Comparison of ENCODE assay signal across 33 cellular contexts in the genomic region with DNA sequence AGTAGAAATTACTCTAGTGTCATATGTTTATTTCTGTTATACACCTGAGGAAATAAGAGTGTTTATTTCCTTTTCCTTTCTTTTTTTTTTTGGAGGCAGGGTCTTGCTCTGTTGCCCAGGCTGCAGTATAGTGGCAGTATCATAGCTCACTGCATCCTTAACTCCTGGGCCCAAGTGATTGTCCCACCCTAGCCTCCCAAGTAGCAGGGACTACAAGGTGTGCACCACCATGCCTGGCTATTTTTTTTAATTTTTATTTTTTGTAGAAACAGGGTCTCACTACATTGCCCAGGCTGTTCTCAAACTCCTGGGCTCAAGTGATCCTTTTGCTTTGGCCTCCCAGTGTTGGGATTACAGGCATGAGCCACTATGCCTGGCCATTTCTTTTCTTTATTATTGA. TPM values are rescaled to one million over a fixed set of nuclear protein-coding genes. Genes with fewer than 3 reads are reported as not detected.
DNase-seq lines count a peak whose midpoint lies in the region; ATAC-seq, FAIRE-seq and TF ChIP-seq lines count a peak whose summit lies in the region.
"Had no signal": no experiment of that assay in that cellular context is flagged by ENCODE, and none has a peak within 500 bp of the region (broad histone marks: within the 10 kb centered on the region; RNA-seq: fewer than 3 reads in every experiment).

No MANE protein-coding gene starts in this region.

- no peak for FAIRE-seq in HepG2 (lab: Jason Lieb, UNC)
- no peak for FAIRE-seq in K562 (lab: Jason Lieb, UNC)
- FAIRE-seq in GM12892 (lab: Jason Lieb, UNC): no peak
- FAIRE-seq: A549, D721Med had no signal

- H3K4me2 ChIP-seq in HepG2 (ENCODE audit: low read depth, low read length) (no peak overlapping the region), K562 (ENCODE audit: insufficient read depth, low read length) (no peak overlapping the region)
- H3K4me2 ChIP-seq: A549; BLaER1; BLaER1 treated with 17β-estradiol and CSF1 and Interleukin-3, amounts not matched to agents 10 nM and 100 nM had no signal

- H3K27me3 Mint-ChIP-seq in WTC11 (ENCODE audit: low read depth): no peaks in the 10 kb centered on the region
- H3K27me3 Mint-ChIP-seq: B cell; CD4-positive, CD25-positive, alpha-beta regulatory T cell had no signal

- H3K36me3 ChIP-seq in HepG2 (replicated peaks in 1 of 2; ENCODE audit: control insufficient read depth in 1 of 2, insufficient read depth in 2 of 2, low read length in 2 of 2) (no peaks in the 10 kb centered on the region; a peak in 1 of 5 replicates), right lobe of liver (no peaks in the 10 kb centered on the region), HEK293 (ENCODE audit: control insufficient read depth in 2 of 2, insufficient read depth in 1 of 2, low read length in 2 of 2) (no peaks in the 10 kb centered on the region), K562 (ENCODE audit: control insufficient read depth, insufficient read depth, low read length) (0 out of 3 replicates have a peak, but pooled peaks cover 4% of the 10 kb centered on the region)
- H3K36me3 ChIP-seq: BE2C; BLaER1; BLaER1 treated with 17β-estradiol and CSF1 and Interleukin-3, amounts not matched to agents 10 nM and 100 nM had no signal

- in situ Hi-C loops in HepG2 (cut with HindIII; ENCODE audit: extremely low pct_ligation_motif_present, low pct_unique_long_range_greater_than_20kb): loop anchor here (10.0 to 25.0 kb wide), 2 partner anchors 165 to 528 kb away; no protein-coding TSS in a partner anchor
- in situ Hi-C loops in K562 (cut with MboI): no loop called here

- TF ChIP-seq RAD21 in HepG2 (CRISPR knock-in tag; IDR thresholded peaks at IDR 0.05) (no peak), K562 (CRISPR knock-in tag; conservative IDR thresholded peaks at IDR 0.05 in 1 of 2, IDR thresholded peaks at IDR 0.05 in 1 of 2) (no peak)

- H3K4me1 ChIP-seq in HepG2 (ENCODE audit: insufficient read depth, low read length) (no peaks in the 10 kb centered on the region), right lobe of liver (peaks cover 0 to 3% (median 0%) of the 10 kb centered on the region in 4 donors), HEK293 (ENCODE audit: control insufficient read depth, insufficient read depth, low read length) (no peaks in the 10 kb centered on the region), K562 (replicated peaks in 1 of 2; ENCODE audit: control insufficient read depth in 2 of 2, insufficient read depth in 2 of 2, low read length in 2 of 2) (no peaks in the 10 kb centered on the region)
- H3K4me1 ChIP-seq: A549, BE2C, BLaER1 had no signal

- H3K9me1 ChIP-seq in K562 (ENCODE audit: control insufficient read depth, insufficient read depth, low read length): no peaks in the 10 kb centered on the region

- H4K20me1 ChIP-seq in HepG2 (ENCODE audit: insufficient read depth, low read length) (no peaks in the 10 kb centered on the region), K562 (replicated peaks; ENCODE audit: control insufficient read depth, insufficient read depth, low read length) (no peaks in the 10 kb centered on the region)

- no peak overlapping the region for H2AFZ ChIP-seq in HepG2 (ENCODE audit: low read length)
- H2AFZ ChIP-seq in K562 (ENCODE audit: low read depth, low read length): no peak overlapping the region

- CTCF ChIA-PET in HepG2 (lab: Yijun Ruan, JAX; ENCODE audit: low intra/inter-chr PET ratio, low total read pairs): no interaction called here
- CTCF ChIA-PET in HEK293 (lab: Yijun Ruan, JAX): interaction anchor here (0.6 to 1.2 kb wide), 7 partner anchors 10 to 215 kb away, joined by 3 to 5 read pairs (median 4); no protein-coding TSS in a partner anchor
- CTCF ChIA-PET in WTC11 (lab: Charles Lee): interaction anchor here (1.2 kb wide), 1 partner anchor 120 kb away, joined by 5 read pairs; no protein-coding TSS in a partner anchor
- CTCF ChIA-PET in K562 (lab: Yijun Ruan, JAX; ENCODE audit: low intra/inter-chr PET ratio): no interaction called here

- DNase-seq in HepG2 (ENCODE audit: low spot score) (no peak), right lobe of liver (no peak), WTC11 (ENCODE audit: low spot score) (no peak), K562 (ENCODE audit: extremely low read depth in 1 of 4, low spot score in 3 of 4) (no peak), NCI-H1694 treated with DMSO at 0.1 percent for 48 hours (lab: John Stamatoyannopoulos, UW) (no peak), GM12892 (ENCODE audit: insufficient read length) (no peak)
- DNase-seq: 8988T; ACHN; AML-193; BE2C; C1 segment of cervical spinal cord; CD4-positive, alpha-beta memory T cell; CD4-positive, alpha-beta T cell; CD4-positive, CD25-positive, alpha-beta regulatory T cell; CD8-positive, alpha-beta memory T cell; CD8-positive, alpha-beta T cell; COR-L47; DMS 273 treated with DMSO at 0.1 percent for 48 hours; DMS153; DMS53; DMS79; DMS79 treated with DMSO at 0.1 percent for 48 hours; DND-41 had no signal

- no peaks in the 10 kb centered on the region for H3K27me3 ChIP-seq in HepG2 (ENCODE audit: control insufficient read depth in 1 of 2, insufficient read depth in 2 of 2, low read length in 2 of 2)
- no peaks in the 10 kb centered on the region for H3K27me3 ChIP-seq in right lobe of liver
- H3K27me3 ChIP-seq in K562 (ENCODE audit: control insufficient read depth in 2 of 2, insufficient read depth in 2 of 2, low read length in 2 of 2): no peaks in the 10 kb centered on the region
- H3K27me3 ChIP-seq: BE2C; BLaER1; BLaER1 treated with 17β-estradiol and CSF1 and Interleukin-3, amounts not matched to agents 10 nM and 100 nM had no signal

- no peak for ATAC-seq in HepG2
- ATAC-seq in right lobe of liver: no peak
- ATAC-seq in WTC11: no peak
- ATAC-seq in K562: no peak
- ATAC-seq in esophagus mucosa: no peak
- ATAC-seq: CD8-positive, alpha-beta T cell had no signal

- no peaks in the 10 kb centered on the region for H3K9me3 ChIP-seq in HepG2 (ENCODE audit: low read length)
- no peaks in the 10 kb centered on the region for H3K9me3 ChIP-seq in right lobe of liver
- H3K9me3 ChIP-seq in HEK293 (ENCODE audit: control insufficient read depth, insufficient read depth, low read depth, low read length): no peaks in the 10 kb centered on the region
- no peaks in the 10 kb centered on the region; the same call in 1 of the 2 replicates for H3K9me3 ChIP-seq in K562 (replicated peaks; ENCODE audit: control insufficient read depth, insufficient read depth, low read depth, low read length)
- H3K9me3 ChIP-seq: BE2C had no signal

- H3K9ac ChIP-seq in HepG2 (ENCODE audit: insufficient read depth, low read depth, low read length) (no peak overlapping the region), K562 (ENCODE audit: insufficient read depth in 1 of 2, low read depth in 2 of 2, low read length in 2 of 2) (no peak overlapping the region)
- H3K9ac ChIP-seq: BLaER1 had no signal

- intact Hi-C loops in HepG2 (cut with micrococcal nuclease; ENCODE audit: unreplicated experiment): loop anchor here (5.0 kb wide), 1 partner anchor 38 kb away; the partner anchor contains the start of gene TBC1D12
- intact Hi-C loops in right lobe of liver (cut with DNase I): no loop called here
- intact Hi-C loops in K562 (cut with micrococcal nuclease): loop anchor here (5.0 kb wide), 1 partner anchor 78 kb away; the partner anchor contains the start of gene NOC3L

- no peak overlapping the region for H3K27ac ChIP-seq in HepG2 (ENCODE audit: extremely low read length, insufficient read depth, low read length)
- no peak overlapping the region for H3K27ac ChIP-seq in right lobe of liver
- H3K27ac ChIP-seq in HEK293 (ENCODE audit: extremely low read depth, low read depth, low read length): no peak overlapping the region
- no peak overlapping the region for H3K27ac ChIP-seq in K562 (ENCODE audit: extremely low read depth, low read depth, low read length)
- H3K27ac ChIP-seq: 22Rv1; A549; BLaER1; BLaER1 treated with 17β-estradiol and CSF1 and Interleukin-3, amounts not matched to agents 10 nM and 100 nM; C4-2B had no signal

- H3K4me1 Mint-ChIP-seq in WTC11: no peaks in the 10 kb centered on the region
- H3K4me1 Mint-ChIP-seq: CD4-positive, alpha-beta memory T cell; CD4-positive, CD25-positive, alpha-beta regulatory T cell; CD8-positive, alpha-beta memory T cell had no signal

- H3K4me3 Mint-ChIP-seq in WTC11: no peak overlapping the region
- H3K4me3 Mint-ChIP-seq: B cell; CD14-positive monocyte; CD4-positive, alpha-beta memory T cell; CD4-positive, alpha-beta T cell; CD4-positive, CD25-positive, alpha-beta regulatory T cell; CD8-positive, alpha-beta memory T cell; CD8-positive, alpha-beta T cell had no signal

- H3K9me3 Mint-ChIP-seq in WTC11: peaks cover 18% of the 10 kb centered on the region

- H3K27ac Mint-ChIP-seq in WTC11: no peak overlapping the region
- H3K27ac Mint-ChIP-seq: B cell; CD4-positive, alpha-beta memory T cell; CD4-positive, alpha-beta T cell; CD4-positive, CD25-positive, alpha-beta regulatory T cell; CD8-positive, alpha-beta memory T cell; CD8-positive, alpha-beta T cell had no signal

- POLR2A ChIA-PET in HepG2 (lab: Yijun Ruan, JAX) (no interaction called here), HEK293 (lab: Yijun Ruan, JAX) (interaction anchor here (0.9 kb wide), 1 partner anchor 38 kb away, joined by 4 read pairs; the partner anchor contains the start of gene TBC1D12), WTC11 (lab: Charles Lee) (no interaction called here), K562 (lab: Yijun Ruan, JAX) (no interaction called here)

- peaks cover 6% of the 10 kb centered on the region; the same call in 1 of the 2 replicates for H3K36me3 Mint-ChIP-seq in WTC11
- H3K36me3 Mint-ChIP-seq: CD4-positive, alpha-beta memory T cell; CD4-positive, CD25-positive, alpha-beta regulatory T cell; CD8-positive, alpha-beta memory T cell; CD8-positive, alpha-beta T cell had no signal

- TF ChIP-seq POLR2A in HepG2 (IDR thresholded peaks at IDR 0.05; ENCODE audit: insufficient read depth in 1 of 2, low read depth in 2 of 2, low read length in 2 of 2): no peak
- TF ChIP-seq POLR2A in right lobe of liver (IDR thresholded peaks at IDR 0.05): no peak
- TF ChIP-seq POLR2A in K562 (conservative IDR thresholded peaks at IDR 0.05): no peak
- no peak for TF ChIP-seq POLR2A in GM12892 (IDR thresholded peaks at IDR 0.05; ENCODE audit: low read depth, low read length)

- TF ChIP-seq CTCF in HepG2 (CRISPR knock-in tag; IDR thresholded peaks at IDR 0.05) (no peak), right lobe of liver (IDR thresholded peaks at IDR 0.05) (no peak), HEK293 (tag by site-specific recombination; IDR thresholded peaks at IDR 0.05) (no peak), WTC11 (IDR thresholded peaks at IDR 0.05) (no peak), K562 (IDR thresholded peaks at IDR 0.05 in 2 of 3, conservative IDR thresholded peaks at IDR 0.05 in 1 of 3; ENCODE audit: insufficient read depth in 2 of 3, low read depth in 1 of 3, low read length in 3 of 3) (no peak)

- BruUV-seq in HepG2 (replicated peaks; lab: Mats Ljungman, UMichigan) (no TSS peak), K562 (replicated peaks; lab: Mats Ljungman, UMichigan) (no TSS peak)

- TF ChIP-seq EP300 in HepG2 (IDR thresholded peaks at IDR 0.05; ENCODE audit: low read depth in 2 of 2, low read length in 2 of 2) (no peak), HepG2 (CRISPR knock-in tag; IDR thresholded peaks at IDR 0.05; ENCODE audit: borderline replicate concordance) (no peak), K562 (IDR thresholded peaks at IDR 0.05; ENCODE audit: low read length) (no peak)

- H3K79me2 ChIP-seq in HepG2 (ENCODE audit: insufficient read depth, low read length) (peaks cover 4% of the 10 kb centered on the region), K562 (ENCODE audit: control insufficient read depth, insufficient read depth, low read length) (no peaks in the 10 kb centered on the region; the same call in 1 of the 3 replicates)

- H3K4me3 ChIP-seq in HepG2 (replicated peaks in 1 of 3; ENCODE audit: insufficient read depth in 1 of 3, low read depth in 2 of 3, low read length in 3 of 3) (no peak overlapping the region), right lobe of liver (no peak overlapping the region), HEK293 (ENCODE audit: low read depth, low read length) (no peak overlapping the region), K562 (no peak overlapping the region)
- H3K4me3 ChIP-seq: A549; BLaER1; BLaER1 treated with 17β-estradiol and CSF1 and Interleukin-3, amounts not matched to agents 10 nM and 100 nM had no signal

RNA-seq across cellular contexts. Expression of gene TBC1D12, which starts 37.8 kb away (rescaled TPM):
- 6.2 and 7.2 TPM in 2 replicates for total RNA-seq in HepG2 (2016; rRNA removed; fragmentation: Illumina TruSeq; extraction: Trizol)
- 3.8 TPM in 2 replicates for total RNA-seq in HepG2 (2016; cell fraction: cytosol; rRNA removed; fragmentation: Illumina TruSeq; extraction: Trizol; ENCODE audit: low read depth)
- 6.6 and 7.8 TPM in 2 replicates for total RNA-seq in HepG2 (2016; cell fraction: insoluble cytoplasmic fraction; rRNA removed; fragmentation: Illumina TruSeq; extraction: Trizol)
- 3.5 and 3.7 TPM in 2 replicates for total RNA-seq in HepG2 (2016; cell fraction: membrane; rRNA removed; fragmentation: Illumina TruSeq; extraction: Trizol)
- 7.8 and 8.9 TPM in 2 replicates for total RNA-seq in HepG2 (2016; cell fraction: nucleus; rRNA removed; fragmentation: Illumina TruSeq; extraction: Trizol)
- polyA plus RNA-seq in HepG2 (2011; rRNA removed): 4.7 and 5.7 TPM in 2 replicates
- polyA plus RNA-seq in HepG2 (2011; cell fraction: cytosol; rRNA removed): 1.6 and 2.7 TPM in 2 replicates
- polyA plus RNA-seq in HepG2 (2011; cell fraction: nucleus; rRNA removed): 4.1 and 4.4 TPM in 2 replicates
- polyA plus RNA-seq in HepG2 (2012): 4.1 and 5.6 TPM in 2 replicates
- polyA plus RNA-seq in HepG2 (2016; cell fraction: cytosol; fragmentation: Illumina TruSeq; extraction: Trizol; ENCODE audit: low read depth): 0.58 and 0.60 TPM in 2 replicates
- 5.1 and 6.4 TPM in 2 replicates for polyA plus RNA-seq in HepG2 (2016; cell fraction: insoluble cytoplasmic fraction; fragmentation: Illumina TruSeq; extraction: Trizol; ENCODE audit: low read depth)
- polyA plus RNA-seq in HepG2 (2016; cell fraction: membrane; fragmentation: Illumina TruSeq; extraction: Trizol; ENCODE audit: low read depth): 1.0 TPM in 2 replicates
- polyA plus RNA-seq in HepG2 (2016; cell fraction: nucleus; fragmentation: Illumina TruSeq; extraction: Trizol; ENCODE audit: insufficient read depth, low read depth): 9.5 and 10.1 TPM in 2 replicates
- polyA minus RNA-seq in HepG2 (2011; rRNA and poly(A)+ RNA removed; ENCODE audit: low replicate concordance): 2.9 and 3.1 TPM in 2 replicates
- polyA minus RNA-seq in HepG2 (2011; cell fraction: cytosol; rRNA and poly(A)+ RNA removed): 3.6 and 4.5 TPM in 2 replicates
- polyA minus RNA-seq in HepG2 (2011; cell fraction: nucleus; rRNA and poly(A)+ RNA removed): 9.8 and 10.6 TPM in 2 replicates
- 1 to 10 TPM; 3.8 to 5.2 (median 4.9) TPM for total RNA-seq in right lobe of liver
- 2.2 to 3.1 TPM (median 2.6 TPM) in 3 replicates for total RNA-seq in WTC11 (2021)
- 5.4 and 14.6 TPM in 2 replicates for total RNA-seq in K562 (2011; cell fraction: chromatin; rRNA removed; ENCODE audit: low replicate concordance)
- 3.0 and 3.8 TPM in 2 replicates for total RNA-seq in K562 (2011; cell fraction: nucleolus; rRNA removed)
- 6.4 and 13.4 TPM in 2 replicates for total RNA-seq in K562 (2011; cell fraction: nucleoplasm; rRNA removed)
- 3.9 and 4.0 TPM in 2 replicates for total RNA-seq in K562 (2014; rRNA removed)
- total RNA-seq in K562 (2014; rRNA removed; fragmentation: Illumina TruSeq; extraction: Trizol): 6.0 and 6.7 TPM in 2 replicates
- total RNA-seq in K562 (2015; rRNA removed; fragmentation: Illumina TruSeq; extraction: Trizol): 5.3 and 5.7 TPM in 2 replicates
- 5.2 and 5.7 TPM in 2 replicates for total RNA-seq in K562 (2021)
- polyA plus RNA-seq in K562 (2011; rRNA removed): 4.1 and 4.7 TPM in 2 replicates
- polyA plus RNA-seq in K562 (2011; cell fraction: cytosol; rRNA removed): 1.7 and 2.3 TPM in 2 replicates
- polyA plus RNA-seq in K562 (2011; cell fraction: nucleus; rRNA removed): 3.2 and 3.5 TPM in 2 replicates
- polyA plus RNA-seq in K562 (2012): 3.7 and 4.1 TPM in 2 replicates
- 2.5 and 3.2 TPM in 2 replicates for polyA plus RNA-seq in K562 (2014; fragmentation: Illumina TruSeq; extraction: Trizol)
- polyA plus RNA-seq in K562 (2014; fragmentation: Nextera tagmentation; extraction: Ambion mirVana): 1 to 10 TPM; 3.7 to 3.9 TPM
- polyA plus RNA-seq in K562 (2014; rRNA removed): 2.1 and 2.6 TPM in 2 replicates
- 5.0 and 7.2 TPM in 2 replicates for polyA minus RNA-seq in K562 (2011; rRNA and poly(A)+ RNA removed)
- 2.3 and 2.5 TPM in 2 replicates for polyA minus RNA-seq in K562 (2011; cell fraction: cytosol; rRNA and poly(A)+ RNA removed)
- 2.8 and 3.8 TPM in 2 replicates for polyA minus RNA-seq in K562 (2011; cell fraction: nucleus; rRNA and poly(A)+ RNA removed)
- total RNA-seq in esophagus mucosa: 3.6 TPM
- 4.9 TPM for polyA plus RNA-seq in GM12892 (2012; ENCODE audit: missing spikeins)
- total RNA-seq: CD4-positive, CD25-positive, alpha-beta regulatory T cell had no signal
- polyA plus RNA-seq: CD4-positive, alpha-beta memory T cell; CD4-positive, CD25-positive, alpha-beta regulatory T cell; CD8-positive, alpha-beta memory T cell had no signal

Comparison
In these comparisons a context has a peak if more than half of its experiments do, and no peak if none do; other contexts are left out.
1. intact Hi-C loops: an anchor here in HepG2 (5.0 kb wide) and K562 (5.0 kb wide); none called in right lobe of liver.
2. CTCF ChIA-PET loops: an anchor here in HEK293 (0.6 to 1.2 kb wide) and WTC11 (1.2 kb wide); none called in HepG2 and K562.
3. Of the 241 proteins assayed by ChIP-seq in both HepG2 and K562: peak only in HepG2: none; only in K562: none; in both: ZNF121; in neither: 240.